22 cellular contexts compared by ENCODE assay signal in genomic region chr5:125673359-125673950, GRCh38.
DNase-seq lines count a peak whose midpoint lies in the region; ATAC-seq, FAIRE-seq and TF ChIP-seq lines count a peak whose summit lies in the region.
"Had no signal": no experiment of that assay in that cellular context is flagged by ENCODE, and none has a peak within 500 bp of the region (broad histone marks: within the 10 kb centered on the region; RNA-seq: fewer than 3 reads in every experiment).

No MANE protein-coding gene starts in this region.

- BruUV-seq in HCT116 (replicated peaks; lab: Mats Ljungman, UMichigan), result no TSS peak

- TF ChIP-seq POLR2A in HCT116 (IDR thresholded peaks at IDR 0.05; ENCODE audit: borderline replicate concordance, extremely low read depth, insufficient read depth, insufficient read length) (no peak), prostate gland (IDR thresholded peaks at IDR 0.05) (no peak)

- H2AFZ ChIP-seq in HCT116 (ENCODE audit: low read depth, low read length, poor library complexity, severe bottlenecking), result no peak overlapping the region

- H3K4me2 ChIP-seq in HCT116 (ENCODE audit: low read length) (no peak overlapping the region), mesendoderm (ENCODE audit: low read length) (no peak overlapping the region)

- no peak for DNase-seq in HCT116 (ENCODE audit: low read depth, low spot score)
- DNase-seq in brain microvascular endothelial cell, result no peak
- peak; percentile 84 for DNase-seq in mesendoderm
- no peak for DNase-seq in foreskin fibroblast
- no peak for DNase-seq in activated CD4-positive, alpha-beta T cell treated with anti-CD3 and anti-CD28 coated beads for 1 hour
- DNase-seq in pancreas, result no peak
- no peak for DNase-seq in prostate gland (ENCODE audit: low spot score)
- DNase-seq: C1 segment of cervical spinal cord; DMS79; IMR-90; NCI-H1048; NCI-H1436; NCI-H2029; NCI-H2171; NCI-H526 treated with DMSO at 0.1 percent for 48 hours; NK-92 treated with Interleukin-12 subunit alpha and Interleukin-12 subunit beta, amount 100 ng/mL, for 24 hours; OCI-M1; RPMI8226; SIG-M5 had no signal

- H2BK15ac ChIP-seq in mesendoderm (replicated peaks; ENCODE audit: low read depth), result no peak overlapping the region

- in situ Hi-C loops in brain microvascular endothelial cell (cut with HindIII; ENCODE audit: low pct_ligation_motif_present, low sequenced_read_pairs), result no loop called here

- H3K23ac ChIP-seq in mesendoderm (ENCODE audit: low read length), result no peak overlapping the region

- H3K79me1 ChIP-seq in mesendoderm (ENCODE audit: low read length), result no peaks in the 10 kb centered on the region

- H3K79me2 ChIP-seq in HCT116 (ENCODE audit: insufficient read depth, low read length) (no peaks in the 10 kb centered on the region), mesendoderm (ENCODE audit: control insufficient read depth, insufficient read depth, low read length) (no peaks in the 10 kb centered on the region)

- no peak overlapping the region for H3K4me3 ChIP-seq in HCT116 (replicated peaks in 1 of 2; ENCODE audit: low read depth in 1 of 2, low read length in 2 of 2)
- no peak overlapping the region for H3K4me3 ChIP-seq in brain microvascular endothelial cell (ENCODE audit: low read depth, low read length)
- H3K4me3 ChIP-seq in mesendoderm (ENCODE audit: low read length), result no peak overlapping the region
- no peak overlapping the region for H3K4me3 ChIP-seq in foreskin fibroblast (ENCODE audit: low read depth in 1 of 2, low read length in 2 of 2)
- no peak overlapping the region for H3K4me3 ChIP-seq in pancreas
- H3K4me3 ChIP-seq in prostate gland, result no peak overlapping the region

- no peak overlapping the region for H2AK5ac ChIP-seq in mesendoderm (ENCODE audit: low read length)

- no peaks in the 10 kb centered on the region for H3K4me1 ChIP-seq in HCT116 (ENCODE audit: control insufficient read depth in 1 of 2, insufficient read depth in 2 of 2, low read length in 2 of 2)
- peaks cover 4% of the 10 kb centered on the region for H3K4me1 ChIP-seq in mesendoderm (ENCODE audit: control insufficient read depth, low read depth, low read length)
- no peaks in the 10 kb centered on the region for H3K4me1 ChIP-seq in pancreas
- no peaks in the 10 kb centered on the region for H3K4me1 ChIP-seq in prostate gland (replicated peaks)

- no peak for FAIRE-seq in pancreas (lab: Jason Lieb, UNC)
- FAIRE-seq: D721Med, HTR-8/SVneo had no signal

- ATAC-seq in HCT116 (peak; percentile 46; the same call in 1 of the 2 replicates), pancreas (no peak)

- intact Hi-C loops in HCT116 (cut with micrococcal nuclease) (no loop called here), pancreas (cut with DNase I) (no loop called here), prostate gland (cut with DNase I) (no loop called here)

- no CpG with 5 or more reads among the region's 4 CpGs for WGBS in mesendoderm (ENCODE audit: extremely low coverage, insufficient coverage, low lambda C conversion rate)
- 86 to 87% methylated on average over 4 of the region's 4 CpGs for WGBS in pancreas, 2 donors
- 93% methylated on average over 4 of the region's 4 CpGs for WGBS in prostate gland

- H3K27ac ChIP-seq in C4-2B (no peak overlapping the region), HCT116 (ENCODE audit: low read depth, low read length) (no peak overlapping the region), brain microvascular endothelial cell (no peak overlapping the region), mesendoderm (ENCODE audit: low read depth, low read length) (no peak overlapping the region), pancreas (no peak overlapping the region), prostate gland (no peak overlapping the region)

- no peak overlapping the region for H3K18ac ChIP-seq in mesendoderm (ENCODE audit: low read length)

- no peaks in the 10 kb centered on the region for H4K20me1 ChIP-seq in HCT116 (ENCODE audit: insufficient read depth)

- H2BK120ac ChIP-seq in mesendoderm (ENCODE audit: low read depth, low read length), result no peak overlapping the region

- H3K27me3 ChIP-seq in HCT116 (ENCODE audit: insufficient read depth, low read length) (no peaks in the 10 kb centered on the region), brain microvascular endothelial cell (replicated peaks) (no peaks in the 10 kb centered on the region), mesendoderm (ENCODE audit: insufficient read depth, low read length, poor library complexity) (no peaks in the 10 kb centered on the region), pancreas (no peaks in the 10 kb centered on the region), prostate gland (replicated peaks; ENCODE audit: insufficient read depth) (no peaks in the 10 kb centered on the region)

- POLR2A ChIA-PET in HCT116 (lab: Charles Lee), result no interaction called here

- TF ChIP-seq CTCF in C4-2B (conservative IDR thresholded peaks at IDR 0.05), result peak; percentile 18
- peak in 2 of 3 experiments; percentile 25 to 27; a peak in 3 of 6 replicates for TF ChIP-seq CTCF in HCT116 (IDR thresholded peaks at IDR 0.05 in 2 of 3, conservative IDR thresholded peaks at IDR 0.05 in 1 of 3; ENCODE audit: borderline replicate concordance in 1 of 3, insufficient read depth in 1 of 3, low read depth in 2 of 3, low read length in 2 of 3)
- TF ChIP-seq CTCF in brain microvascular endothelial cell (IDR thresholded peaks at IDR 0.05; ENCODE audit: low read depth, low read length, missing control alignments), result peak; percentile 18
- no peak for TF ChIP-seq CTCF in foreskin fibroblast (IDR thresholded peaks at IDR 0.05; ENCODE audit: low read depth, low read length)
- no peak for TF ChIP-seq CTCF in pancreas (IDR thresholded peaks at IDR 0.05)
- TF ChIP-seq CTCF in prostate gland (IDR thresholded peaks at IDR 0.05), result peak in 1 of 4 experiments; percentile 12

- RAD21 ChIA-PET in HCT116 (lab: Charles Lee; ENCODE audit: low non-redundant PET in 1 of 2, low total read pairs in 2 of 2, uncharacterized antibody in 2 of 2, unreplicated experiment in 2 of 2), result no interaction called here

- H3K9ac ChIP-seq in HCT116 (ENCODE audit: low read length), result no peak overlapping the region
- H3K9ac ChIP-seq in mesendoderm (ENCODE audit: low read length), result no peak overlapping the region

- H4K8ac ChIP-seq in mesendoderm (ENCODE audit: low read depth, low read length), result no peak overlapping the region

- no peak overlapping the region for H2BK5ac ChIP-seq in mesendoderm (ENCODE audit: low read length)

- H3K9me2 ChIP-seq in HCT116 (ENCODE audit: insufficient read depth), result peaks cover 3% of the 10 kb centered on the region; the same call in 1 of the 2 replicates

- H3K36me3 ChIP-seq in HCT116 (ENCODE audit: control insufficient read depth in 1 of 2, insufficient read depth in 2 of 2, low read length in 2 of 2), result no peaks in the 10 kb centered on the region
- H3K36me3 ChIP-seq in brain microvascular endothelial cell (replicated peaks), result no peaks in the 10 kb centered on the region
- H3K36me3 ChIP-seq in mesendoderm (ENCODE audit: control insufficient read depth, insufficient read depth, low read length), result no peaks in the 10 kb centered on the region
- no peaks in the 10 kb centered on the region for H3K36me3 ChIP-seq in pancreas
- H3K36me3 ChIP-seq in prostate gland, result no peaks in the 10 kb centered on the region

- no peak overlapping the region for H3K4ac ChIP-seq in mesendoderm (ENCODE audit: low read depth, low read length)

- CTCF ChIA-PET in HCT116 (lab: Charles Lee), result no interaction called here

- TF ChIP-seq RAD21 in HCT116 (IDR thresholded peaks at IDR 0.05; ENCODE audit: low read depth), result no peak

- no peak overlapping the region for H3K56ac ChIP-seq in mesendoderm (ENCODE audit: low read length)

- no peak overlapping the region for H4K5ac ChIP-seq in mesendoderm (ENCODE audit: low read length)

- H3K9me3 ChIP-seq in HCT116 (ENCODE audit: control insufficient read depth in 1 of 2, insufficient read depth in 1 of 2, low read depth in 1 of 2, low read length in 2 of 2) (no peaks in the 10 kb centered on the region), pancreas (no peaks in the 10 kb centered on the region), prostate gland (no peaks in the 10 kb centered on the region)

TF ChIP-seq in HCT116, 20 proteins besides CTCF, POLR2A, EP300 and RAD21:
- no peak for TF ChIP-seq MAX (IDR thresholded peaks at IDR 0.05)

Comparison
In these comparisons a context has a peak if more than half of its experiments do, and no peak if none do; other contexts are left out.
1. CTCF ChIP-seq: peak in C4-2B (single experiment), HCT116 (2 of 3) and brain microvascular endothelial cell (single experiment); none in foreskin fibroblast (single experiment) and pancreas (0 of 4).